22 cellular contexts compared by ENCODE assay signal in genomic region chr20:24686156-24686555, GRCh38.
"Had no signal": no experiment of that assay in that cellular context is flagged by ENCODE, and none has a peak within 500 bp of the region (broad histone marks: within the 10 kb centered on the region; RNA-seq: fewer than 3 reads in every experiment).

No MANE protein-coding gene starts in this region.

- H3K36me3 ChIP-seq: adrenal gland had no signal

- H3K4me1 Mint-ChIP-seq: activated CD4-positive, alpha-beta T cell treated with anti-CD3 and anti-CD28 coated beads, Interleukin-2, amount 10 ng/mL, durations not matched to agents 24 days and 14 days; activated naive CD8-positive, alpha-beta T cell treated with anti-CD3 and anti-CD28 coated beads, Interleukin-2, amount 10 ng/mL, durations not matched to agents 7 days and 5 days; activated T-helper 17 cell treated with anti-CD3 and anti-CD28 coated beads, Interleukin-2, amount 50 U/mL, for 72 hours; T-helper 17 cell had no signal

- H3K36me3 Mint-ChIP-seq: activated CD4-positive, alpha-beta memory T cell treated with anti-CD3 and anti-CD28 coated beads for 36 hours; activated naive CD8-positive, alpha-beta T cell treated with anti-CD3 and anti-CD28 coated beads, Interleukin-2, amount 10 ng/mL, durations not matched to agents 7 days and 5 days had no signal

- DNase-seq: activated B cell treated with CpG ODN at 0.5 μM for 24 hours; activated CD4-positive, alpha-beta memory T cell treated with anti-CD3 and anti-CD28 coated beads for 36 hours; activated CD4-positive, alpha-beta T cell treated with anti-CD3 and anti-CD28 coated beads for 1 hour; activated CD4-positive, alpha-beta T cell treated with anti-CD3 and anti-CD28 coated beads, Interleukin-2, amount 10 ng/mL, durations not matched to agents 24 days and 14 days; activated naive CD4-positive, alpha-beta T cell treated with anti-CD3 and anti-CD28 coated beads, Interleukin-2, amount 50 U/mL, for 16 hours; activated naive CD8-positive, alpha-beta T cell treated with anti-CD3 and anti-CD28 coated beads, Interleukin-2, amount 10 ng/mL, durations not matched to agents 7 days and 5 days; activated T-cell treated with anti-CD3 and anti-CD28 coated beads for 4 hours; activated T-cell treated with anti-CD3 and anti-CD28 coated beads, Interleukin-2, amount 50 U/mL, for 48 hours; anterior cingulate cortex; KG1; NCI-H1048; NCI-H187 treated with DMSO at 0.1 percent for 48 hours; NCI-H2081 treated with DMSO at 0.1 percent for 48 hours; NCI-H82; NK-92 treated with Interleukin-12 subunit alpha and Interleukin-12 subunit beta, amount 100 ng/mL, for 24 hours; OCI-M1; SIG-M5; T-helper 17 cell; T1000 had no signal

- H3K27me3 ChIP-seq: adrenal gland had no signal

- H3K4me1 ChIP-seq: adrenal gland had no signal

- H3K27me3 Mint-ChIP-seq: activated B cell treated with CpG ODN at 0.5 μM for 24 hours; activated CD4-positive, alpha-beta memory T cell treated with anti-CD3 and anti-CD28 coated beads for 36 hours; IgD-negative memory B cell had no signal

- H3K27ac Mint-ChIP-seq: activated B cell treated with CpG ODN at 0.5 μM for 24 hours; activated CD4-positive, alpha-beta memory T cell treated with anti-CD3 and anti-CD28 coated beads for 36 hours; activated CD4-positive, alpha-beta T cell treated with anti-CD3 and anti-CD28 coated beads, Interleukin-2, amount 10 ng/mL, durations not matched to agents 24 days and 14 days; activated naive CD8-positive, alpha-beta T cell treated with anti-CD3 and anti-CD28 coated beads, Interleukin-2, amount 10 ng/mL, durations not matched to agents 7 days and 5 days; activated T-helper 17 cell treated with anti-CD3 and anti-CD28 coated beads, Interleukin-2, amount 50 U/mL, for 72 hours; T-helper 17 cell had no signal

- H3K9me3 Mint-ChIP-seq: activated CD4-positive, alpha-beta T cell treated with anti-CD3 and anti-CD28 coated beads, Interleukin-2, amount 10 ng/mL, durations not matched to agents 24 days and 14 days; activated naive CD8-positive, alpha-beta T cell treated with anti-CD3 and anti-CD28 coated beads, Interleukin-2, amount 10 ng/mL, durations not matched to agents 7 days and 5 days; activated T-helper 17 cell treated with anti-CD3 and anti-CD28 coated beads, Interleukin-2, amount 50 U/mL, for 72 hours had no signal

- H3K4me3 ChIP-seq: adrenal gland had no signal

- H3K4me3 Mint-ChIP-seq: activated B cell treated with CpG ODN at 0.5 μM for 24 hours; activated CD4-positive, alpha-beta memory T cell treated with anti-CD3 and anti-CD28 coated beads for 36 hours; activated CD4-positive, alpha-beta T cell treated with anti-CD3 and anti-CD28 coated beads, Interleukin-2, amount 10 ng/mL, durations not matched to agents 24 days and 14 days; activated naive CD8-positive, alpha-beta T cell treated with anti-CD3 and anti-CD28 coated beads, Interleukin-2, amount 10 ng/mL, durations not matched to agents 7 days and 5 days; activated T-helper 17 cell treated with anti-CD3 and anti-CD28 coated beads, Interleukin-2, amount 50 U/mL, for 72 hours; IgD-negative memory B cell; T-helper 17 cell had no signal

- H3K9me3 ChIP-seq: adrenal gland had no signal

- H3K27ac ChIP-seq: adrenal gland had no signal
